8 cellular contexts compared by ENCODE assay signal in genomic region chr10:96512997-96513685, GRCh38. TPM values are rescaled to one million over a fixed set of nuclear protein-coding genes. Genes with fewer than 3 reads are reported as not detected.
A peak's percentile ranks its signal among the peaks of the same experiment; 100 is the strongest.
DNase-seq lines count a peak whose midpoint lies in the region; ATAC-seq, FAIRE-seq and TF ChIP-seq lines count a peak whose summit lies in the region.

No MANE protein-coding gene starts in this region.

- H3K4me1 ChIP-seq in DOHH2 (ENCODE audit: control insufficient read depth, low read length), result peaks cover 24% of the 10 kb centered on the region
- H3K4me1 ChIP-seq in PC-3 (ENCODE audit: insufficient read depth, low read length), result peaks cover 18% of the 10 kb centered on the region
- peaks cover 35% of the 10 kb centered on the region for H3K4me1 ChIP-seq in HepG2 (ENCODE audit: insufficient read depth, low read length)
- H3K4me1 ChIP-seq in testis, result peaks cover 15% of the 10 kb centered on the region

- ATAC-seq in GM21717 (IDR thresholded peaks at IDR 0.05; ENCODE audit: unreplicated experiment) (peak; percentile 48), PC-3 (peak; percentile 25), HepG2 (peak; percentile 19)

- CTCF ChIA-PET in PC-3 (lab: Charles Lee), result interaction anchor here (1.1 to 1.2 kb wide), 2 partner anchors 20 to 22 kb away, joined by 3 read pairs; no protein-coding TSS in a partner anchor
- CTCF ChIA-PET in HepG2 (lab: Yijun Ruan, JAX; ENCODE audit: low intra/inter-chr PET ratio, low total read pairs), result no interaction called here

- no peaks in the 10 kb centered on the region for H3K9me2 ChIP-seq in DOHH2 (replicated peaks; ENCODE audit: control insufficient read depth, low read length)
- H3K9me2 ChIP-seq in PC-3 (replicated peaks; ENCODE audit: low read length), result no peaks in the 10 kb centered on the region

- H3K27ac ChIP-seq in DOHH2 (ENCODE audit: low read depth, low read length) (no peak overlapping the region), PC-3 (ENCODE audit: low read length) (no peak overlapping the region), HepG2 (ENCODE audit: extremely low read length, insufficient read depth, low read length) (no peak overlapping the region), testis (no peak overlapping the region)

- intact Hi-C loops in PC-3 (cut with micrococcal nuclease) (loop anchor here (5.0 kb wide), 1 partner anchor 136 kb away; no protein-coding TSS in a partner anchor), HepG2 (cut with micrococcal nuclease; ENCODE audit: unreplicated experiment) (loop anchor here (1.0 to 5.0 kb wide), 3 partner anchors 43 to 136 kb away; no protein-coding TSS in a partner anchor), testis (cut with DNase I; ENCODE audit: low total_unique reads) (loop anchor here (10.0 kb wide), 1 partner anchor 118 kb away; no protein-coding TSS in a partner anchor)

- H3K9ac ChIP-seq in PC-3 (ENCODE audit: low read length) (no peak overlapping the region), HepG2 (ENCODE audit: insufficient read depth, low read depth, low read length) (no peak overlapping the region)

- H4K20me1 ChIP-seq in DOHH2 (ENCODE audit: control insufficient read depth, insufficient read depth, low read depth, low read length) (no peaks in the 10 kb centered on the region), PC-3 (ENCODE audit: low read length) (no peaks in the 10 kb centered on the region), HepG2 (ENCODE audit: insufficient read depth, low read length) (0 out of 2 replicates have a peak, but pooled peaks cover 4% of the 10 kb centered on the region)

- H3K9me3 ChIP-seq in DOHH2 (ENCODE audit: control insufficient read depth, insufficient read depth, low read length), result no peaks in the 10 kb centered on the region
- no peaks in the 10 kb centered on the region for H3K9me3 ChIP-seq in PC-3 (ENCODE audit: low read length)
- no peaks in the 10 kb centered on the region for H3K9me3 ChIP-seq in HepG2 (ENCODE audit: low read length)
- no peaks in the 10 kb centered on the region for H3K9me3 ChIP-seq in testis

- TF ChIP-seq POLR2A in HepG2 (IDR thresholded peaks at IDR 0.05; ENCODE audit: insufficient read depth in 1 of 2, low read depth in 2 of 2, low read length in 2 of 2), result no peak
- no peak for TF ChIP-seq POLR2A in testis (IDR thresholded peaks at IDR 0.05)

- no TSS peak for BruUV-seq in PC-3 (replicated peaks; lab: Mats Ljungman, UMichigan)
- BruUV-seq in HepG2 (replicated peaks; lab: Mats Ljungman, UMichigan), result no TSS peak

- H3K79me2 ChIP-seq in DOHH2 (ENCODE audit: control insufficient read depth, low read length) (no peaks in the 10 kb centered on the region), PC-3 (ENCODE audit: low read length) (no peaks in the 10 kb centered on the region), HepG2 (ENCODE audit: insufficient read depth, low read length) (no peaks in the 10 kb centered on the region)

- FAIRE-seq in bronchial epithelial cell (lab: Jason Lieb, UNC) (no peak), HepG2 (lab: Jason Lieb, UNC) (no peak)

- POLR2A ChIA-PET in PC-3 (lab: Charles Lee; ENCODE audit: unreplicated experiment), result no interaction called here
- POLR2A ChIA-PET in HepG2 (lab: Yijun Ruan, JAX), result interaction anchor here (1.0 kb wide), 1 partner anchor 161 kb away, joined by 3 read pairs; no protein-coding TSS in a partner anchor

- under 1% methylated on average over 10 of the region's 54 CpGs for WGBS in HepG2 (ENCODE audit: low lambda C conversion rate)
- WGBS in testis, 2 donors, result 0 to 1% methylated on average over 16 to 54 of the region's 54 CpGs

- no peak for TF ChIP-seq RAD21 in HepG2 (CRISPR knock-in tag; IDR thresholded peaks at IDR 0.05)

- H3F3A ChIP-seq in DOHH2 (ENCODE audit: control insufficient read depth, insufficient read depth), result 0 out of 2 replicates have a peak, but pooled peaks cover 5% of the 10 kb centered on the region
- H3F3A ChIP-seq in PC-3 (ENCODE audit: low read length, unreplicated experiment), result no peaks in the 10 kb centered on the region

- H2AFZ ChIP-seq in PC-3 (ENCODE audit: low read length) (peak overlapping the region; percentile 74), HepG2 (ENCODE audit: low read length) (no peak overlapping the region)

- H3K36me3 ChIP-seq in DOHH2 (ENCODE audit: control insufficient read depth, low read length) (no peaks in the 10 kb centered on the region), PC-3 (ENCODE audit: low read depth, low read length) (0 out of 2 replicates have a peak, but pooled peaks cover under 1% of the 10 kb centered on the region), bronchial epithelial cell (ENCODE audit: control insufficient read depth, insufficient read depth, low read length) (no peaks in the 10 kb centered on the region), HepG2 (replicated peaks in 1 of 2; ENCODE audit: control insufficient read depth in 1 of 2, insufficient read depth in 2 of 2, low read length in 2 of 2) (no peaks in the 10 kb centered on the region), testis (ENCODE audit: low read depth, missing control alignments) (no peaks in the 10 kb centered on the region)

- in situ Hi-C loops in HepG2 (cut with HindIII; ENCODE audit: extremely low pct_ligation_motif_present, low pct_unique_long_range_greater_than_20kb), result loop anchor here (5.0 kb wide), 1 partner anchor 116 kb away; no protein-coding TSS in a partner anchor

- no peak for DNase-seq in PC-3
- DNase-seq in bronchial epithelial cell (ENCODE audit: low read depth), result no peak
- DNase-seq in HepG2 (ENCODE audit: low spot score), result no peak
- DNase-seq in testis, result peak; percentile 21
- DNase-seq in NCI-H1436 treated with DMSO at 0.1 percent for 48 hours (lab: John Stamatoyannopoulos, UW), result no peak
- no peak for DNase-seq in D341Med (ENCODE audit: low spot score)

- peak overlapping the region; percentile 75 for H3K4me3 ChIP-seq in DOHH2 (ENCODE audit: low read length)
- H3K4me3 ChIP-seq in PC-3 (ENCODE audit: low read length), result peak overlapping the region; percentile 69
- peak overlapping the region; percentile 52 for H3K4me3 ChIP-seq in bronchial epithelial cell (ENCODE audit: low read depth, low read length)
- H3K4me3 ChIP-seq in HepG2 (replicated peaks in 1 of 3; ENCODE audit: insufficient read depth in 1 of 3, low read depth in 2 of 3, low read length in 3 of 3), result peak overlapping the region; percentile 55 to 71 (median 57)
- peak overlapping the region; percentile 40 to 50 for H3K4me3 ChIP-seq in testis

- H3K27me3 ChIP-seq in DOHH2 (ENCODE audit: control insufficient read depth, low read length), result peaks cover 52% of the 10 kb centered on the region
- H3K27me3 ChIP-seq in PC-3 (ENCODE audit: low read length), result peaks cover 18% of the 10 kb centered on the region
- H3K27me3 ChIP-seq in bronchial epithelial cell (ENCODE audit: control insufficient read depth, insufficient read depth, low read length), result no peaks in the 10 kb centered on the region
- peaks cover 0 to 26% of the 10 kb centered on the region in 2 experiments; a peak in 4 of 5 replicates for H3K27me3 ChIP-seq in HepG2 (ENCODE audit: control insufficient read depth in 1 of 2, insufficient read depth in 2 of 2, low read length in 2 of 2)
- no peaks in the 10 kb centered on the region for H3K27me3 ChIP-seq in testis

- no peak for TF ChIP-seq EP300 in HepG2 (IDR thresholded peaks at IDR 0.05; ENCODE audit: low read depth in 2 of 2, low read length in 2 of 2)
- TF ChIP-seq EP300 in HepG2 (CRISPR knock-in tag; IDR thresholded peaks at IDR 0.05; ENCODE audit: borderline replicate concordance), result no peak

- TF ChIP-seq CTCF in DOHH2 (IDR thresholded peaks at IDR 0.05; ENCODE audit: low read depth, low read length, poor library complexity, severe bottlenecking), result no peak
- no peak for TF ChIP-seq CTCF in PC-3 (conservative IDR thresholded peaks at IDR 0.05; ENCODE audit: low read depth, low read length)
- TF ChIP-seq CTCF in bronchial epithelial cell (IDR thresholded peaks at IDR 0.05; ENCODE audit: insufficient read depth, low read length, severe bottlenecking), result no peak
- no peak for TF ChIP-seq CTCF in HepG2 (CRISPR knock-in tag; IDR thresholded peaks at IDR 0.05)
- no peak for TF ChIP-seq CTCF in testis (IDR thresholded peaks at IDR 0.05)

- H3K4me2 ChIP-seq in DOHH2 (ENCODE audit: low read length) (peak overlapping the region; percentile 95), PC-3 (ENCODE audit: low read length) (peak overlapping the region; percentile 95), HepG2 (ENCODE audit: low read depth, low read length) (peak overlapping the region; percentile 97)

TF ChIP-seq in HepG2, 621 proteins besides CTCF, POLR2A, EP300 and RAD21 (continues in another document):
- TF ChIP-seq ZZZ3 (CRISPR knock-in tag; IDR thresholded peaks at IDR 0.05; ENCODE audit: borderline replicate concordance) (0 out of 2 replicates have a peak, but pooled peaks have one; percentile 5), ZNF768 (CRISPR knock-in tag; IDR thresholded peaks at IDR 0.05) (no peak), RXRB (CRISPR knock-in tag; IDR thresholded peaks at IDR 0.05; ENCODE audit: borderline replicate concordance) (no peak)

RNA-seq across cellular contexts. Expression of gene TLL2, which starts 0.6 kb away (rescaled TPM):
- total RNA-seq in PC-3 (2014; rRNA removed), result 0.18 TPM in 1 of 2 replicates, not detected in the other
- 0.26 TPM in 2 replicates for total RNA-seq in bronchial epithelial cell
- 0.09 TPM in 1 of 2 replicates, not detected in the other for total RNA-seq in HepG2 (2016; rRNA removed; fragmentation: Illumina TruSeq; extraction: Trizol)
- total RNA-seq in HepG2 (2016; cell fraction: cytosol; rRNA removed; fragmentation: Illumina TruSeq; extraction: Trizol; ENCODE audit: low read depth), result not detected in 2 replicates
- 0.02 TPM in 1 of 2 replicates, not detected in the other for total RNA-seq in HepG2 (2016; cell fraction: insoluble cytoplasmic fraction; rRNA removed; fragmentation: Illumina TruSeq; extraction: Trizol)
- 0.03 TPM in 1 of 2 replicates, not detected in the other for total RNA-seq in HepG2 (2016; cell fraction: membrane; rRNA removed; fragmentation: Illumina TruSeq; extraction: Trizol)
- not detected in 2 replicates for total RNA-seq in HepG2 (2016; cell fraction: nucleus; rRNA removed; fragmentation: Illumina TruSeq; extraction: Trizol)
- polyA plus RNA-seq in HepG2 (2011; rRNA removed), result 0.01 TPM in 1 of 2 replicates, not detected in the other
- 0.03 TPM in 1 of 2 replicates, not detected in the other for polyA plus RNA-seq in HepG2 (2011; cell fraction: cytosol; rRNA removed)
- 0.06 and 0.07 TPM in 2 replicates for polyA plus RNA-seq in HepG2 (2011; cell fraction: nucleus; rRNA removed)
- not detected in 2 replicates for polyA plus RNA-seq in HepG2 (2012)
- not detected in 2 replicates for polyA plus RNA-seq in HepG2 (2016; cell fraction: cytosol; fragmentation: Illumina TruSeq; extraction: Trizol; ENCODE audit: low read depth)
- 0.09 TPM in 1 of 2 replicates, not detected in the other for polyA plus RNA-seq in HepG2 (2016; cell fraction: insoluble cytoplasmic fraction; fragmentation: Illumina TruSeq; extraction: Trizol; ENCODE audit: low read depth)
- not detected in 2 replicates for polyA plus RNA-seq in HepG2 (2016; cell fraction: membrane; fragmentation: Illumina TruSeq; extraction: Trizol; ENCODE audit: low read depth)
- polyA plus RNA-seq in HepG2 (2016; cell fraction: nucleus; fragmentation: Illumina TruSeq; extraction: Trizol; ENCODE audit: insufficient read depth, low read depth), result 0.18 TPM in 1 of 2 replicates, not detected in the other
- 0.10 and 0.14 TPM in 2 replicates for polyA minus RNA-seq in HepG2 (2011; rRNA and poly(A)+ RNA removed; ENCODE audit: low replicate concordance)
- not detected in 2 replicates for polyA minus RNA-seq in HepG2 (2011; cell fraction: cytosol; rRNA and poly(A)+ RNA removed)
- polyA minus RNA-seq in HepG2 (2011; cell fraction: nucleus; rRNA and poly(A)+ RNA removed), result 0.64 and 0.87 TPM in 2 replicates
- total RNA-seq in testis, result under 1 TPM; 0.39 to 0.68 TPM
- 0.67 TPM for polyA plus RNA-seq in testis (ENCODE audit: insufficient read depth, low read depth, low replicate concordance)
